21 cellular contexts compared by ENCODE assay signal in the genomic region with DNA sequence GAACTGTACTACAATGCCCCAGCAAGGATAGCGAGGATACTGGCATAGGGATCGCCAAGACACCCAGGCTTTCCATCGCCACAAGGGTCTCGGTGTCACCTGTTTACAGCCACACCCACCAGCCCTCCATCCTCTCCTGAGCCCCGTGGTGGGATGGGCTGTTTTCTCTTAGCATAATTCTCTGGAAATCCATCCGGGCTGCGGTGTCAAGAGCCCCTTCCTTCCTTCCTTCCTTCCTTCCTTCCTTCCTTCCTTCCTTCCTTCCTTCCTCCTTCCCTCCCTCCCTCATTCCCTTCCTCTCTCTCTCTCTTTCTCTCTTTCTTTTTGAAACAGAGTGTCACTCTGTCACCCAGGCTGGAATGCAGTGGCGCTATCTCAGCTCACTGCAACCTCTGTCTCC. TPM values are rescaled to one million over a fixed set of nuclear protein-coding genes. Genes with fewer than 3 reads are reported as not detected.
"Had no signal": no experiment of that assay in that cellular context is flagged by ENCODE, and none has a peak within 500 bp of the region (broad histone marks: within the 10 kb centered on the region; RNA-seq: fewer than 3 reads in every experiment).

No MANE protein-coding gene starts in this region.

- H3K9me3 Mint-ChIP-seq: effector memory CD8-positive, alpha-beta T cell; memory B cell; mesothelial cell of epicardium; stimulated activated effector memory CD8-positive, alpha-beta T cell treated with anti-CD3 and anti-CD28 coated beads, Interleukin-12 subunit alpha, Interleukin-12 subunit beta, amount 100 ng/mL, for 72 hours had no signal

- H3K9me3 ChIP-seq: lower lobe of right lung, ovary, psoas muscle, sigmoid colon, stomach, thyroid gland had no signal

- H3K4me1 Mint-ChIP-seq: memory B cell had no signal

- H3K36me3 ChIP-seq: lower lobe of right lung, ovary, sigmoid colon, stomach, thyroid gland had no signal

- H3K4me3 Mint-ChIP-seq: effector memory CD8-positive, alpha-beta T cell; memory B cell; mesothelial cell of epicardium; naive thymus-derived CD4-positive, alpha-beta T cell; stimulated activated effector memory CD8-positive, alpha-beta T cell treated with anti-CD3 and anti-CD28 coated beads, Interleukin-12 subunit alpha, Interleukin-12 subunit beta, amount 100 ng/mL, for 72 hours had no signal

- DNase-seq: effector memory CD8-positive, alpha-beta T cell; head of caudate nucleus; left ventricle myocardium superior; lower lobe of right lung; naive thymus-derived CD4-positive, alpha-beta T cell; occipital lobe; ovary; posterior cingulate gyrus; psoas muscle; right cardiac atrium; sigmoid colon; stimulated activated CD4-positive, alpha-beta T cell treated with anti-CD3 and anti-CD28 coated beads, Interleukin-2, amount 100 ng/mL, for 24 hours; stimulated activated CD4-positive, alpha-beta T cell treated with anti-CD3 and anti-CD28 coated beads, Interleukin-4, amount 100 ng/mL, for 24 hours; stimulated activated naive CD4-positive, alpha-beta T cell treated with Interleukin-2 at 50 U/mL for 16 hours; stomach; thyroid gland; trophoblast cell had no signal

- H3K27me3 ChIP-seq: ovary, sigmoid colon, thyroid gland had no signal

- H3K27ac Mint-ChIP-seq: effector memory CD8-positive, alpha-beta T cell; memory B cell; mesothelial cell of epicardium; stimulated activated effector memory CD8-positive, alpha-beta T cell treated with anti-CD3 and anti-CD28 coated beads, Interleukin-12 subunit alpha, Interleukin-12 subunit beta, amount 100 ng/mL, for 72 hours had no signal

- H3K36me3 Mint-ChIP-seq: memory B cell; mesothelial cell of epicardium; naive thymus-derived CD4-positive, alpha-beta T cell had no signal

- H3K4me1 ChIP-seq: psoas muscle, thyroid gland had no signal

- H3K27ac ChIP-seq: coronary artery, lower lobe of right lung, ovary, psoas muscle, stomach, thyroid gland had no signal

- H3K4me3 ChIP-seq: coronary artery, lower lobe of right lung, ovary, psoas muscle, sigmoid colon, stomach, thyroid gland had no signal

- ATAC-seq: effector memory CD8-positive, alpha-beta T cell; left ventricle myocardium superior; lower lobe of right lung; naive thymus-derived CD4-positive, alpha-beta T cell; psoas muscle; right cardiac atrium; stimulated activated effector memory CD8-positive, alpha-beta T cell treated with anti-CD3 and anti-CD28 coated beads, Interleukin-12 subunit alpha, Interleukin-12 subunit beta, amount 100 ng/mL, for 72 hours had no signal

RNA-seq across cellular contexts. Expression of gene BAHCC1, which starts 36.0 kb away (rescaled TPM):
- polyA plus RNA-seq: naive thymus-derived CD4-positive, alpha-beta T cell had no signal
